Comparison of ENCODE assay signal across 24 cellular contexts in the genomic region with DNA sequence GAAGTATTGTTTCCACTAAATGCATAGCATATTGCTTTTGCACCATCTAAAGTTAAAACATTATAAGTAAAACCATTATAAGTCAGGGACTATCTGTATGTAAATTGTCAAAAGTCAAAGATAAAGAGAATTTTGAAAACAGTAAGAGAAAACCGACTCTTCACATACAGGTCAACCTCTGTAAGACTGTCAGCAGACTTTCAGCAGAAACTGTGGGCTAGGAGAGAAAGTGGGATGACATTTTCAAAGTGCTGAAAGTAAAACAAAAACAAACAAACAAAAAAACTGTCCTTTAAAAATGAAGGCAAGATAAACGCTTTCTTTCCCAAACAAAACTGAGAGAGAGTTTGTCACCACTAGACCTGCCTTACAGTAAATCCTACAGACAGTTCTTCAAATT.
"Had no signal": no experiment of that assay in that cellular context is flagged by ENCODE, and none has a peak within 500 bp of the region (broad histone marks: within the 10 kb centered on the region; RNA-seq: fewer than 3 reads in every experiment).

No MANE protein-coding gene starts in this region.

- H3K4me2 ChIP-seq: smooth muscle cell had no signal

- H3K9me3 ChIP-seq: gastrocnemius medialis, pancreas, thyroid gland, vagina had no signal

- H3K27ac ChIP-seq: epithelial cell of prostate, gastrocnemius medialis, pancreas, stomach, thyroid gland, vagina had no signal

- H3K4me3 ChIP-seq: gastrocnemius medialis, lung, pancreas, smooth muscle cell, stomach, thyroid gland, vagina had no signal

- FAIRE-seq: kidney, pancreas had no signal

- H3K36me3 ChIP-seq: gastrocnemius medialis, pancreas, stomach, thyroid gland, vagina had no signal

- ATAC-seq: esophagus mucosa, gastrocnemius medialis, left lobe of liver, natural killer cell, pancreas, sciatic nerve had no signal

- H3K4me1 ChIP-seq: gastrocnemius medialis, pancreas, stomach, thyroid gland, vagina had no signal

- H3K27me3 ChIP-seq: gastrocnemius medialis, pancreas, stomach, thyroid gland, vagina had no signal

- DNase-seq: effector CD8-positive, alpha-beta T cell; endodermal cell; foreskin fibroblast; gastrocnemius medialis; kidney; natural killer cell; occipital lobe; pancreas; retina; stimulated activated CD4-positive, alpha-beta T cell treated with anti-CD3 and anti-CD28 coated beads, Interleukin-12 subunit alpha, Interleukin-12 subunit beta, amount 100 ng/mL, for 4 hours; stimulated activated CD4-positive, alpha-beta T cell treated with anti-CD3 and anti-CD28 coated beads, Interleukin-1b, Interleukin-23, amount 100 ng/mL, for 48 hours; stimulated activated CD4-positive, alpha-beta T cell treated with anti-CD3 and anti-CD28 coated beads, Interleukin-4, amount 100 ng/mL, for 1 hour; stimulated activated CD8-positive, alpha-beta memory T cell treated with anti-CD3 and anti-CD28 coated beads, Interleukin-4, amount 100 ng/mL, for 48 hours; stimulated activated naive CD4-positive, alpha-beta T cell; stomach; thyroid gland; trophoblast cell had no signal
